14 cellular contexts compared by ENCODE assay signal in the genomic region with DNA sequence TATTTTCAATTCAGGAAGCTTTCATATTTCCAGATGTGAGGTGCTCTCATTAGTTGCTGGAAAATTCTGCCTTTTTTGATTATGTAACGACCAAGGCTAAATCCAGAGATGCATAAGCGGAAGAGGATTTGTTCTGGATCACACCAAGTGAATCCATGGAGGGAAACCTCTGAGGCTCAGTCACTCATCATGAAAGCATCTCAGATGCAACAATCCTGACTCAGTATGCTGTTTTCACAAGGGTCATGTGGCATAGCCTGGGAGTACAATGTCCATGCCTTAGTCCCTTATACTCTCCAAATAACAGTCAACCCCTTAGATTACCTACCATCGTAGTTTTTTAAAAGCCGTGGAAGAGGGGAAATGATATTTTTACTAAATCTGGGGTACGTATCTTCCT.
"Had no signal": no experiment of that assay in that cellular context is flagged by ENCODE, and none has a peak within 500 bp of the region (broad histone marks: within the 10 kb centered on the region; RNA-seq: fewer than 3 reads in every experiment).

No MANE protein-coding gene starts in this region.

- H3K4me3 Mint-ChIP-seq: activated naive CD8-positive, alpha-beta T cell treated with anti-CD3 and anti-CD28 coated beads for 36 hours; activated T-helper 1 cell treated with anti-CD3 and anti-CD28 coated beads, Interleukin-12 subunit alpha, Interleukin-12 subunit beta, Interleukin-2, Interleukin-4 antibody, amounts not matched to agents 30 ng/mL and 10 ng/mL and 1 ng/mL, durations not matched to agents 14 hours and 24 hours and 36 hours; mesothelial cell of epicardium; stimulated activated memory B cell treated with anti-CD40 and anti-IgM and Interleukin-4, amounts not matched to agents 10 μg/mL and 1 μg/mL and 100 μg/mL, for 72 hours had no signal

- H3K27me3 Mint-ChIP-seq: activated naive CD8-positive, alpha-beta T cell treated with anti-CD3 and anti-CD28 coated beads for 36 hours; stimulated activated memory B cell treated with anti-CD40 and anti-IgM and Interleukin-4, amounts not matched to agents 10 μg/mL and 1 μg/mL and 100 μg/mL, for 72 hours had no signal

- H3K4me1 Mint-ChIP-seq: activated naive CD8-positive, alpha-beta T cell treated with anti-CD3 and anti-CD28 coated beads for 36 hours; stimulated activated memory B cell treated with anti-CD40 and anti-IgM and Interleukin-4, amounts not matched to agents 10 μg/mL and 1 μg/mL and 100 μg/mL, for 72 hours had no signal

- H3K36me3 ChIP-seq: lower lobe of right lung, ovary, sigmoid colon had no signal

- H3K4me3 ChIP-seq: lower lobe of right lung, ovary, sigmoid colon had no signal

- H3K9me3 Mint-ChIP-seq: activated naive CD8-positive, alpha-beta T cell treated with anti-CD3 and anti-CD28 coated beads for 36 hours; activated T-helper 1 cell treated with anti-CD3 and anti-CD28 coated beads, Interleukin-12 subunit alpha, Interleukin-12 subunit beta, Interleukin-2, Interleukin-4 antibody, amounts not matched to agents 30 ng/mL and 10 ng/mL and 1 ng/mL, durations not matched to agents 14 hours and 24 hours and 36 hours; mesothelial cell of epicardium; stimulated activated memory B cell treated with anti-CD40 and anti-IgM and Interleukin-4, amounts not matched to agents 10 μg/mL and 1 μg/mL and 100 μg/mL, for 72 hours had no signal

- H3K27ac Mint-ChIP-seq: activated naive CD8-positive, alpha-beta T cell treated with anti-CD3 and anti-CD28 coated beads for 36 hours; activated T-helper 1 cell treated with anti-CD3 and anti-CD28 coated beads, Interleukin-12 subunit alpha, Interleukin-12 subunit beta, Interleukin-2, Interleukin-4 antibody, amounts not matched to agents 30 ng/mL and 10 ng/mL and 1 ng/mL, durations not matched to agents 14 hours and 24 hours and 36 hours; mesothelial cell of epicardium; stimulated activated memory B cell treated with anti-CD40 and anti-IgM and Interleukin-4, amounts not matched to agents 10 μg/mL and 1 μg/mL and 100 μg/mL, for 72 hours had no signal

- H3K27me3 ChIP-seq: ovary, sigmoid colon had no signal

- ATAC-seq: activated CD4-positive, CD25-positive, alpha-beta regulatory T cell treated with anti-CD3 and anti-CD28 coated beads, Interleukin-2, amount 50 U/mL, for 24 hours; esophagus mucosa; left cardiac atrium; stimulated activated memory B cell treated with anti-CD40 and anti-IgM and Interleukin-4, amounts not matched to agents 10 μg/mL and 1 μg/mL and 100 μg/mL, for 72 hours had no signal

- H3K9me3 ChIP-seq: lower lobe of right lung, ovary, sigmoid colon had no signal

- H3K36me3 Mint-ChIP-seq: activated naive CD8-positive, alpha-beta T cell treated with anti-CD3 and anti-CD28 coated beads for 36 hours; mesothelial cell of epicardium; stimulated activated memory B cell treated with anti-CD40 and anti-IgM and Interleukin-4, amounts not matched to agents 10 μg/mL and 1 μg/mL and 100 μg/mL, for 72 hours had no signal

- DNase-seq: activated CD4-positive, alpha-beta T cell treated with anti-CD3 and anti-CD28 coated beads, Interleukin-2, amount 50 U/mL, for 1 hour; activated naive CD8-positive, alpha-beta T cell treated with anti-CD3 and anti-CD28 coated beads for 36 hours; anterior cingulate cortex; glutamatergic neuron; left cardiac atrium; lower lobe of right lung; ovary; sigmoid colon; stimulated activated CD4-positive, alpha-beta T cell treated with anti-CD3 and anti-CD28 coated beads, Interleukin-12 subunit alpha, Interleukin-12 subunit beta, amount 100 ng/mL, for 4 hours had no signal

- H3K27ac ChIP-seq: lower lobe of right lung, ovary, sigmoid colon had no signal

- H3K4me1 ChIP-seq: lower lobe of right lung, sigmoid colon had no signal
